ENCODE assay signal across 11 cellular contexts in genomic region chr10:43998021-43998809, GRCh38.
DNase-seq lines count a peak whose midpoint lies in the region; TF ChIP-seq lines count a peak whose summit lies in the region.
"Had no signal": no experiment of that assay in that cellular context is flagged by ENCODE, and none has a peak within 500 bp of the region (broad histone marks: within the 10 kb centered on the region; RNA-seq: fewer than 3 reads in every experiment).

No MANE protein-coding gene starts in this region.

- H3K4me1 ChIP-seq in cardiac muscle cell (ENCODE audit: low read depth) (peaks cover 13% of the 10 kb centered on the region), parathyroid adenoma (peaks cover 11% of the 10 kb centered on the region)

- no peaks in the 10 kb centered on the region for H3K79me2 ChIP-seq in parathyroid adenoma

- H3K27me3 ChIP-seq in cardiac muscle cell = no peaks in the 10 kb centered on the region
- no peaks in the 10 kb centered on the region for H3K27me3 ChIP-seq in parathyroid adenoma (ENCODE audit: control insufficient read depth, insufficient read depth, low read length)

- H3K27ac ChIP-seq in cardiac muscle cell (peak overlapping the region; percentile 61), parathyroid adenoma (peak overlapping the region; percentile 50)

- DNase-seq in GM03348 (ENCODE audit: low spot score) (peak; percentile 75), SW480 (ENCODE audit: low spot score) (peak; percentile 54), cardiac muscle cell (ENCODE audit: low read depth in 1 of 2, low spot score in 1 of 2) (peak; percentile 57 to 67), foreskin melanocyte (no peak), nucleus accumbens (lab: John Stamatoyannopoulos, UW) (no peak)
- no peak for DNase-seq in effector CD8-positive, alpha-beta T cell (lab: John Stamatoyannopoulos, UW)
- DNase-seq in activated CD4-positive, CD25-positive, alpha-beta regulatory T cell (lab: John Stamatoyannopoulos, UW) = no peak
- DNase-seq: DMS79, KBM-7, occipital lobe had no signal

- no peak overlapping the region for H3K4me2 ChIP-seq in parathyroid adenoma (ENCODE audit: low read length)

- H3K4me3 ChIP-seq in cardiac muscle cell (no peak overlapping the region), parathyroid adenoma (ENCODE audit: low read depth, low read length) (no peak overlapping the region)

- no peak overlapping the region for H3K9ac ChIP-seq in parathyroid adenoma

- no peaks in the 10 kb centered on the region for H3K9me3 ChIP-seq in cardiac muscle cell (ENCODE audit: low read depth)
- no peaks in the 10 kb centered on the region for H3K9me3 ChIP-seq in parathyroid adenoma (ENCODE audit: control insufficient read depth, low read length)

- H3K36me3 ChIP-seq in cardiac muscle cell = no peaks in the 10 kb centered on the region
- no peaks in the 10 kb centered on the region for H3K36me3 ChIP-seq in parathyroid adenoma (ENCODE audit: control insufficient read depth, insufficient read depth, low read length)

- TF ChIP-seq CTCF in cardiac muscle cell (IDR thresholded peaks at IDR 0.05; ENCODE audit: low read depth, low read length) (no peak), parathyroid adenoma (IDR thresholded peaks at IDR 0.05) (no peak)

- H2AFZ ChIP-seq in parathyroid adenoma = peak overlapping the region; percentile 72

Comparison
In these comparisons a context has a peak if more than half of its experiments do, and no peak if none do; other contexts are left out.
1. DNase-seq: peak in GM03348 (single experiment), SW480 (single experiment) and cardiac muscle cell (2 of 2); none in effector CD8-positive, alpha-beta T cell (single experiment), foreskin melanocyte (single experiment), nucleus accumbens (0 of 56) and activated CD4-positive, CD25-positive, alpha-beta regulatory T cell (0 of 4).